12 cellular contexts compared by ENCODE assay signal in genomic region chr5:140840978-140841962, GRCh38. TPM values are rescaled to one million over a fixed set of nuclear protein-coding genes. Genes with fewer than 3 reads are reported as not detected.
DNase-seq lines count a peak whose midpoint lies in the region; TF ChIP-seq lines count a peak whose summit lies in the region.
"Had no signal": no experiment of that assay in that cellular context is flagged by ENCODE, and none has a peak within 500 bp of the region (broad histone marks: within the 10 kb centered on the region; RNA-seq: fewer than 3 reads in every experiment).

PCDHA8 (plus strand) TSS chr5:140841187; CDS start chr5:140841322, 135 bp downstream.

- no peaks in the 10 kb centered on the region for H3K27me3 Mint-ChIP-seq in activated CD4-positive, alpha-beta T cell treated with anti-CD3 and anti-CD28 coated beads, Interleukin-2, amount 10 ng/mL, durations not matched to agents 24 days and 14 days
- H3K27me3 Mint-ChIP-seq in activated T-helper 2 cell treated with anti-CD3 and anti-CD28 coated beads, Interferon-gamma antibody, Interleukin-2, Interleukin-4, amounts not matched to agents 10 μg/mL and 5 μg/mL and 100 μg/mL, durations not matched to agents 14 hours and 24 hours and 36 hours (ENCODE audit: low read depth): no peaks in the 10 kb centered on the region

- H4K12ac ChIP-seq in trophoblast cell (ENCODE audit: low read depth, low read length): no peak within 1 kb of the TSS

- no peak for TF ChIP-seq POLR2A in lower leg skin (IDR thresholded peaks at IDR 0.05)
- TF ChIP-seq POLR2A in thyroid gland (IDR thresholded peaks at IDR 0.05): no peak

- no peaks in the 10 kb centered on the region for H3K4me1 Mint-ChIP-seq in activated CD4-positive, alpha-beta T cell treated with anti-CD3 and anti-CD28 coated beads, Interleukin-2, amount 10 ng/mL, durations not matched to agents 24 days and 14 days
- H3K4me1 Mint-ChIP-seq in activated T-helper 2 cell treated with anti-CD3 and anti-CD28 coated beads, Interferon-gamma antibody, Interleukin-2, Interleukin-4, amounts not matched to agents 10 μg/mL and 5 μg/mL and 100 μg/mL, durations not matched to agents 14 hours and 24 hours and 36 hours (ENCODE audit: low read depth): no peaks in the 10 kb centered on the region
- H3K4me1 Mint-ChIP-seq: CD14-positive monocyte had no signal

- peaks cover 16% of the 10 kb centered on the region for H3K9me3 Mint-ChIP-seq in activated CD4-positive, alpha-beta T cell treated with anti-CD3 and anti-CD28 coated beads, Interleukin-2, amount 10 ng/mL, durations not matched to agents 24 days and 14 days
- peaks cover 20% of the 10 kb centered on the region for H3K9me3 Mint-ChIP-seq in activated T-helper 2 cell treated with anti-CD3 and anti-CD28 coated beads, Interferon-gamma antibody, Interleukin-2, Interleukin-4, amounts not matched to agents 10 μg/mL and 5 μg/mL and 100 μg/mL, durations not matched to agents 14 hours and 24 hours and 36 hours

- H4K91ac ChIP-seq in trophoblast cell (ENCODE audit: low read depth, low read length): no peak within 1 kb of the TSS

- H2AFZ ChIP-seq in trophoblast cell (ENCODE audit: insufficient read depth, low read length, poor library complexity): no peak within 1 kb of the TSS

- H3K79me1 ChIP-seq in trophoblast cell (ENCODE audit: low read length): no peaks in the 10 kb centered on the region

- intact Hi-C loops in activated CD4-positive, alpha-beta T cell treated with anti-CD3 and anti-CD28 coated beads, Interleukin-2, amount 10 ng/mL, durations not matched to agents 24 days and 14 days (cut with micrococcal nuclease): no loop called here
- intact Hi-C loops in lower leg skin (cut with DNase I; ENCODE audit: low total_unique reads) (no loop called here), thyroid gland (cut with DNase I) (no loop called here)
- intact Hi-C loops in activated T-helper 2 cell treated with anti-CD3 and anti-CD28 coated beads, Interferon-gamma antibody, Interleukin-2, Interleukin-4, amounts not matched to agents 10 μg/mL and 5 μg/mL and 100 μg/mL, durations not matched to agents 14 hours and 24 hours and 36 hours (cut with micrococcal nuclease): no loop called here

- no peak within 1 kb of the TSS for H2BK12ac ChIP-seq in trophoblast cell (ENCODE audit: low read length)

- H2BK5ac ChIP-seq in trophoblast cell (ENCODE audit: low read depth, low read length, poor library complexity): no peak within 1 kb of the TSS

- no peak within 1 kb of the TSS for H3K23ac ChIP-seq in trophoblast cell (ENCODE audit: low read length)

- peaks cover 2% of the 10 kb centered on the region for H3K9me3 ChIP-seq in trophoblast cell (ENCODE audit: insufficient read depth, low read depth, low read length)
- H3K9me3 ChIP-seq in thyroid gland: no peaks in the 10 kb centered on the region
- H3K9me3 ChIP-seq: pancreas had no signal

- no peak within 1 kb of the TSS for H2AK5ac ChIP-seq in trophoblast cell (ENCODE audit: low read length)

- no peak within 1 kb of the TSS for H3K4me3 Mint-ChIP-seq in activated CD4-positive, alpha-beta T cell treated with anti-CD3 and anti-CD28 coated beads, Interleukin-2, amount 10 ng/mL, durations not matched to agents 24 days and 14 days
- no peak within 1 kb of the TSS for H3K4me3 Mint-ChIP-seq in activated T-helper 2 cell treated with anti-CD3 and anti-CD28 coated beads, Interferon-gamma antibody, Interleukin-2, Interleukin-4, amounts not matched to agents 10 μg/mL and 5 μg/mL and 100 μg/mL, durations not matched to agents 14 hours and 24 hours and 36 hours (ENCODE audit: low read depth)
- H3K4me3 Mint-ChIP-seq: CD14-positive monocyte had no signal

- DNase-seq in activated CD4-positive, alpha-beta T cell treated with anti-CD3 and anti-CD28 coated beads, Interleukin-2, amount 10 ng/mL, durations not matched to agents 24 days and 14 days: peak; percentile 61
- no peak for DNase-seq in activated CD4-positive, alpha-beta T cell treated with anti-CD3 and anti-CD28 coated beads, Interleukin-2, amount 50 U/mL, for 4 hours
- DNase-seq in NCI-H2196 (lab: John Stamatoyannopoulos, UW; ENCODE audit: unreplicated experiment) (peak; percentile 35), cardiac fibroblast (ENCODE audit: low read depth in 2 of 2) (peak in 1 of 2 donors; percentile 17), trophoblast cell (no peak), lower leg skin (ENCODE audit: low spot score in 2 of 2) (no peak), thyroid gland (no peak)
- DNase-seq in activated T-helper 2 cell treated with anti-CD3 and anti-CD28 coated beads, Interferon-gamma antibody, Interleukin-2, Interleukin-4, amounts not matched to agents 10 μg/mL and 5 μg/mL and 100 μg/mL, durations not matched to agents 14 hours and 24 hours and 36 hours (ENCODE audit: low spot score): no peak
- DNase-seq: effector CD8-positive, alpha-beta T cell; pancreas had no signal

- no peak within 1 kb of the TSS for H3K9ac ChIP-seq in trophoblast cell (ENCODE audit: low read length)

- peak within 1 kb of the TSS; percentile 7 for H3K4me2 ChIP-seq in trophoblast cell (ENCODE audit: low read length)

- no peak within 1 kb of the TSS for H4K8ac ChIP-seq in trophoblast cell (ENCODE audit: low read depth, low read length)

- no peak within 1 kb of the TSS for H2BK120ac ChIP-seq in trophoblast cell (ENCODE audit: insufficient read depth, low read length, poor library complexity)

- H3K4me1 ChIP-seq in trophoblast cell (ENCODE audit: control insufficient read depth in 1 of 2, insufficient read depth in 2 of 2, low read length in 2 of 2): no peaks in the 10 kb centered on the region
- H3K4me1 ChIP-seq in thyroid gland: no peaks in the 10 kb centered on the region
- H3K4me1 ChIP-seq: pancreas had no signal

- H3K4ac ChIP-seq in trophoblast cell (ENCODE audit: low read depth, low read length): no peak within 1 kb of the TSS

- no peaks in the 10 kb centered on the region for H3K27me3 ChIP-seq in trophoblast cell (ENCODE audit: insufficient read depth, low read length)
- H3K27me3 ChIP-seq in thyroid gland: no peaks in the 10 kb centered on the region
- H3K27me3 ChIP-seq: pancreas had no signal

- no peak within 1 kb of the TSS for H3K18ac ChIP-seq in trophoblast cell (ENCODE audit: low read length)

- H3K27ac ChIP-seq in trophoblast cell (ENCODE audit: low read depth, low read length) (no peak within 1 kb of the TSS), thyroid gland (no peak within 1 kb of the TSS)
- H3K27ac ChIP-seq: pancreas had no signal

- H3K27ac Mint-ChIP-seq in activated CD4-positive, alpha-beta T cell treated with anti-CD3 and anti-CD28 coated beads, Interleukin-2, amount 10 ng/mL, durations not matched to agents 24 days and 14 days: no peak within 1 kb of the TSS
- H3K27ac Mint-ChIP-seq in activated T-helper 2 cell treated with anti-CD3 and anti-CD28 coated beads, Interferon-gamma antibody, Interleukin-2, Interleukin-4, amounts not matched to agents 10 μg/mL and 5 μg/mL and 100 μg/mL, durations not matched to agents 14 hours and 24 hours and 36 hours: no peak within 1 kb of the TSS
- H3K27ac Mint-ChIP-seq: CD14-positive monocyte had no signal

- H3K36me3 ChIP-seq in trophoblast cell (ENCODE audit: control insufficient read depth in 1 of 2, insufficient read depth in 2 of 2, low read length in 2 of 2) (peaks cover 0 to 2% of the 10 kb centered on the region in 2 experiments), thyroid gland (no peaks in the 10 kb centered on the region)
- H3K36me3 ChIP-seq: pancreas had no signal

- TF ChIP-seq CTCF in cardiac fibroblast (IDR thresholded peaks at IDR 0.05; ENCODE audit: low read depth, low read length) (peak; percentile 37), lower leg skin (IDR thresholded peaks at IDR 0.05) (no peak), thyroid gland (IDR thresholded peaks at IDR 0.05) (peak in 1 of 6 experiments; percentile 12)

- H3K4me3 ChIP-seq in cardiac fibroblast (replicated peaks in 1 of 2; ENCODE audit: low read depth in 2 of 2, low read length in 2 of 2) (no peak within 1 kb of the TSS), trophoblast cell (ENCODE audit: low read depth, low read length) (no peak within 1 kb of the TSS), lower leg skin (ENCODE audit: low read depth, poor library complexity, severe bottlenecking) (no peak within 1 kb of the TSS), thyroid gland (replicated peaks in 1 of 3) (no peak within 1 kb of the TSS)
- H3K4me3 ChIP-seq: pancreas had no signal

- H3K79me2 ChIP-seq in trophoblast cell (ENCODE audit: control insufficient read depth, insufficient read depth, low read length, poor library complexity): no peaks in the 10 kb centered on the region

- H3K14ac ChIP-seq in trophoblast cell (ENCODE audit: low read length): no peak within 1 kb of the TSS

- WGBS in trophoblast cell (ENCODE audit: extremely low coverage, insufficient coverage, insufficient read length): no CpG with 5 or more reads among the region's 47 CpGs
- 25 to 29% methylated on average over 46 to 47 of the region's 47 CpGs for WGBS in lower leg skin, 2 donors
- WGBS in thyroid gland, 2 donors: 21 to 23% methylated on average over 31 to 45 of the region's 47 CpGs

- H3K36me3 Mint-ChIP-seq in activated CD4-positive, alpha-beta T cell treated with anti-CD3 and anti-CD28 coated beads, Interleukin-2, amount 10 ng/mL, durations not matched to agents 24 days and 14 days (ENCODE audit: low read depth): no peaks in the 10 kb centered on the region
- H3K36me3 Mint-ChIP-seq in activated T-helper 2 cell treated with anti-CD3 and anti-CD28 coated beads, Interferon-gamma antibody, Interleukin-2, Interleukin-4, amounts not matched to agents 10 μg/mL and 5 μg/mL and 100 μg/mL, durations not matched to agents 14 hours and 24 hours and 36 hours (ENCODE audit: low read depth): no peaks in the 10 kb centered on the region
- H3K36me3 Mint-ChIP-seq: CD14-positive monocyte had no signal

RNA-seq across cellular contexts. Expression of gene PCDHA8, which starts in this region (rescaled TPM):
- not detected in 2 replicates for total RNA-seq in activated CD4-positive, alpha-beta T cell treated with anti-CD3 and anti-CD28 coated beads, Interleukin-2, amount 10 ng/mL, durations not matched to agents 24 days and 14 days
- 0.11 and 0.12 TPM in 2 replicates for polyA plus RNA-seq in trophoblast cell (2013)
- total RNA-seq in lower leg skin (under 1 TPM in 1 of 4 donors, not detected in 3; 0.22 TPM), thyroid gland (under 1 TPM in 3 of 4 donors, not detected in 1; 0.27 to 0.93 (median 0.33) TPM)
- total RNA-seq in activated T-helper 2 cell treated with anti-CD3 and anti-CD28 coated beads, Interferon-gamma antibody, Interleukin-2, Interleukin-4, amounts not matched to agents 10 μg/mL and 5 μg/mL and 100 μg/mL, durations not matched to agents 14 hours and 24 hours and 36 hours: not detected in 2 replicates
- total RNA-seq: T-helper 2 cell treated with Interferon-gamma antibody and Interleukin-4, amounts not matched to agents 100 ng/mL and 5 ng/mL, for 36 hours had no signal
- polyA plus RNA-seq: CD14-positive monocyte had no signal

Comparison
In these comparisons a context has a peak if more than half of its experiments do, and no peak if none do; other contexts are left out.
1. Peak in DNase-seq in activated CD4-positive, alpha-beta T cell treated with anti-CD3 and anti-CD28 coated beads, Interleukin-2, amount 10 ng/mL, durations not matched to agents 24 days and 14 days; RNA of the gene not detected or under 1 TPM.